8 cellular contexts compared by ENCODE assay signal in the genomic region with DNA sequence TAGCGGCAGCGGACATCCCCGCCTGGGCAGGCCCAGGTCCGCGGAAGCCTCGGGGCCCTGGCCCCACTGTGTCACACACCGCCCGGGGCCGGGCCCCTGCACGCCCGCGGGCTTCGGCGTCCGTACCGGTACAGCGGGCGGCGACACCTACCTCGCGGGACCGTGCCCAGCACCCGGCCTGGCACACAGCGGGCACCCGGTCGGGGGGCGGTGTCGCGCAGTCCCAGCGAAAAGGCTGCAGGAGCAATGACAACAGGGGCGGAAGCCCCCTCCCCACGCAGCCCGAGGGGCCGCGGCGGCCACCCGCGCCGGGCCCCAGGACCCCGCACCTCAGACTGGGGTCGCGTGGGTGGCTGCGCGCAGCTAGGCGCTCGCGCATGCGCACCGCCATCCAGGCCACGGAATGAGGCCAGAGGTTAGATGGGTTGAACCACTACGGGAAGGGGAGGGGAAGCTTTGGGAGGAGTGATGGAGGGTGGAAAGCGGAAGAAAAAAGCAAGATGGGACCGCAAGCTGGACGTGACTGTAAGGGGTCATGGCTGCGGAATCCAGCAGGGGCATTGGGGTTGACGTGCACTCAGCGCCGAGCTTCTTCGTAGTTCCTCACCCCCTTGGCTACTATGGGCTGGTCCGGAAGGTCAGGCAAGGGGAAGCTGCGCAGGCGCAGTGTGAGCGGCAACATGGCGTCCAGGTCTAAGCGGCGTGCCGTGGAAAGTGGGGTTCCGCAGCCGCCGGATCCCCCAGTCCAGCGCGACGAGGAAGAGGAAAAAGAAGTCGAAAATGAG. TPM values are rescaled to one million over a fixed set of nuclear protein-coding genes. Genes with fewer than 3 reads are reported as not detected.
DNase-seq lines count a peak whose midpoint lies in the region; ATAC-seq, FAIRE-seq and TF ChIP-seq lines count a peak whose summit lies in the region.

A gene (plus strand): TSS at position 669 of the 785 bp plus-strand sequence. CDS start 12 bp downstream, at position 681.
A gene (minus strand): TSS at position 381 of the 785 bp plus-strand sequence. CDS start 6,759 bp downstream, outside the sequence.

- H3K27me3 ChIP-seq in adipocyte (replicated peaks; ENCODE audit: control insufficient read depth, insufficient read depth, low read length) (no peaks in the 10 kb centered on the region), heart right ventricle (no peaks in the 10 kb centered on the region)

- FAIRE-seq in GM12892 (lab: Jason Lieb, UNC): peak; percentile 97

- TF ChIP-seq POLR2A in GM12892 (IDR thresholded peaks at IDR 0.05; ENCODE audit: low read depth, low read length): peak; percentile 72

- intact Hi-C loops in heart right ventricle (cut with DNase I): loop anchor here in 4 of 10 donors (5.0 to 10.0 kb wide), 3 partner anchors 98 to 656 kb away; no protein-coding TSS in a partner anchor
- intact Hi-C loops in posterior cingulate gyrus (cut with DNase I): loop anchor here (10.0 kb wide), 1 partner anchor 98 kb away; no protein-coding TSS in a partner anchor

- H3K4me3 Mint-ChIP-seq in type B pancreatic cell: peak within 1 kb of the TSS; percentile 88

- H3K9ac ChIP-seq in adipocyte (ENCODE audit: low read length): peak within 1 kb of the TSS; percentile 96

- WGBS in heart right ventricle, 2 donors: 1% methylated on average over 73 to 74 of the region's 74 CpGs

- peaks cover 24% of the 10 kb centered on the region for H3K4me1 Mint-ChIP-seq in type B pancreatic cell (ENCODE audit: unreplicated experiment)

- H3K36me3 Mint-ChIP-seq in type B pancreatic cell: peaks cover 7% of the 10 kb centered on the region

- DNase-seq in GM12892 (ENCODE audit: insufficient read length) (peak; percentile 79), NCI-H1436 treated with DMSO at 0.1 percent for 48 hours (lab: John Stamatoyannopoulos, UW) (peak; percentile 41), T follicular helper cell (ENCODE audit: low read depth) (peak; percentile 85), adipocyte (ENCODE audit: low read depth) (peak; percentile 97), heart right ventricle (peak; percentile 92), posterior cingulate gyrus (peak; percentile 84 to 98 (median 90)), type B pancreatic cell (ENCODE audit: extremely low spot score, unreplicated experiment) (peak; percentile 89)

- peak within 1 kb of the TSS; percentile 80 to 99 (median 91) for H3K27ac ChIP-seq in heart right ventricle

- H3K9me3 Mint-ChIP-seq in type B pancreatic cell: no peaks in the 10 kb centered on the region

- no peaks in the 10 kb centered on the region for H3K27me3 Mint-ChIP-seq in type B pancreatic cell

- H3K9me3 ChIP-seq in adipocyte (ENCODE audit: control insufficient read depth, low read length): no peaks in the 10 kb centered on the region
- no peaks in the 10 kb centered on the region for H3K9me3 ChIP-seq in heart right ventricle

- peaks cover 19% of the 10 kb centered on the region for H3K36me3 ChIP-seq in adipocyte (ENCODE audit: control insufficient read depth, insufficient read depth, low read length, severe bottlenecking)
- H3K36me3 ChIP-seq in heart right ventricle: peaks cover 0 to 35% (median 16%) of the 10 kb centered on the region in 9 donors

- TF ChIP-seq CTCF in heart right ventricle (IDR thresholded peaks at IDR 0.05) (peak in 1 of 9 donors; percentile 9), type B pancreatic cell (conservative IDR thresholded peaks at IDR 0.05) (no peak)

- peaks cover 34% of the 10 kb centered on the region for H3K4me1 ChIP-seq in adipocyte (ENCODE audit: control insufficient read depth, insufficient read depth, low read length)
- H3K4me1 ChIP-seq in heart right ventricle: peaks cover 15 to 47% (median 32%) of the 10 kb centered on the region in 9 donors

- H3K4me3 ChIP-seq in adipocyte (ENCODE audit: low read length) (peak within 1 kb of the TSS; percentile 94), heart right ventricle (peak within 1 kb of the TSS; percentile 76 to 100 (median 93))

- H3K27ac Mint-ChIP-seq in type B pancreatic cell: peak within 1 kb of the TSS; percentile 87

- peak; percentile 70 for ATAC-seq in HG02852 (IDR thresholded peaks at IDR 0.05; ENCODE audit: unreplicated experiment)
- peak; percentile 93 to 98 (median 96) for ATAC-seq in heart right ventricle

RNA-seq across cellular contexts. Expression of the first gene that starts in this region (rescaled TPM):
- polyA plus RNA-seq in GM12892 (2012; ENCODE audit: missing spikeins): 91.6 TPM
- total RNA-seq in heart right ventricle (10 to 100 TPM; 35.6 to 53.1 (median 44.3) TPM), type B pancreatic cell (ENCODE audit: low replicate concordance) (55.9 and 81.5 TPM in 2 replicates)
- 10 to 100 TPM; 56.1 to 67.0 TPM for polyA plus RNA-seq in heart right ventricle

RNA-seq across cellular contexts. Expression of the second gene that starts in this region (rescaled TPM):
- polyA plus RNA-seq in GM12892 (2012; ENCODE audit: missing spikeins): 65.8 TPM
- total RNA-seq in heart right ventricle: 10 to 100 TPM; 53.5 to 84.3 (median 70.8) TPM
- polyA plus RNA-seq in heart right ventricle: 10 to 100 TPM; 42.5 to 83.5 TPM
- total RNA-seq in type B pancreatic cell (ENCODE audit: low replicate concordance): 42.0 and 52.5 TPM in 2 replicates

Comparison
In these comparisons a context has a peak if more than half of its experiments do, and no peak if none do; other contexts are left out.
1. Peak in every context shown above with its lines: DNase-seq, ATAC-seq, H3K4me3 ChIP-seq and H3K27ac ChIP-seq.
2. DNase-seq: peak in every context shown above with its lines; median percentile 97 in adipocyte; 92 in heart right ventricle; 90 in posterior cingulate gyrus; 89 in type B pancreatic cell; 85 in T follicular helper cell; 79 in GM12892; 41 in NCI-H1436 treated with DMSO at 0.1 percent for 48 hours.